9 cellular contexts compared by ENCODE assay signal in the genomic region with DNA sequence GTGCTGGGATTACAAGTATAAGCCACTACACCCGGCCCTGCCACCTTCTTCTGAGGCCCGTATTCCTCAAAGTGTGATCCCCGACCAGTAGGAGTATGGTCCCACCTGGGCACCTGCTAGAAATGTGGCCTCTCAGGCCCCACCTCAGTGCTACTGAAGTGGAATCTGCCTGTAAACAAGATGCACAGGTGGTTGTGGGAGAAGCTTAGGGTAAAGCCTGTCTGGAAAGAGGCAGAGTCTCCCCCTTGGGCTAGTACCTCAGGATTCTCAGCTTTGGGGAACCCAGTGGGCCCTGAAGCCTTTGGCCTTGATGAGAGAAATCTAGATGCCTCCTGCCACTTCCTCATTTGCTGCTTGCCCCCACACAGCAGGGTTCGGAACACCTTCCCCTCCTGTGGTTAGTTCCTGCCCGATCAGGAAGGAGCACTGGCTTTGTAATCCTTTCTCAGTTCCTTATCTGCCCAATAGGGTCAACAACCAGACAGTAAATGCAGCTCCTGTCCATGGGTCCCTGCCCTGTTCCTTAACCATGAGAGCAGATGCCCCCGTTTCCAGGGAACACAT. TPM values are rescaled to one million over a fixed set of nuclear protein-coding genes. Genes with fewer than 3 reads are reported as not detected.
A peak's percentile ranks its signal among the peaks of the same experiment; 100 is the strongest.
DNase-seq lines count a peak whose midpoint lies in the region; ATAC-seq and TF ChIP-seq lines count a peak whose summit lies in the region.
"Had no signal": no experiment of that assay in that cellular context is flagged by ENCODE, and none has a peak within 500 bp of the region (broad histone marks: within the 10 kb centered on the region; RNA-seq: fewer than 3 reads in every experiment).

No MANE protein-coding gene starts in this region.

- H3K9me3 Mint-ChIP-seq in Calu3 (ENCODE audit: low read depth, unreplicated experiment): no peaks in the 10 kb centered on the region

- intact Hi-C loops in Calu3 (cut with micrococcal nuclease; ENCODE audit: unreplicated experiment): no loop called here

- DNase-seq in Calu3: no peak
- peak; percentile 60 for DNase-seq in activated CD8-positive, alpha-beta memory T cell treated with anti-CD3 and anti-CD28 coated beads, Interleukin-2, amount 50 U/mL, for 48 hours
- DNase-seq in RKO (ENCODE audit: low spot score): no peak
- DNase-seq in amniotic stem cell (lab: John Stamatoyannopoulos, UW): no peak
- DNase-seq in A172 (ENCODE audit: low spot score): no peak

- H3K36me3 ChIP-seq in muscle layer of duodenum (ENCODE audit: control insufficient read depth in 1 of 2, insufficient read depth in 2 of 2, low read length in 2 of 2): peaks cover 37 to 56% of the 10 kb centered on the region in 2 donors

- no peaks in the 10 kb centered on the region for H3K27me3 ChIP-seq in muscle layer of duodenum (ENCODE audit: low read depth, low read length)

- H3K9me3 ChIP-seq in muscle layer of duodenum (ENCODE audit: control insufficient read depth in 1 of 2, low read length in 2 of 2): no peaks in the 10 kb centered on the region

- no peak overlapping the region for H3K4me3 Mint-ChIP-seq in Calu3 (ENCODE audit: low read depth, unreplicated experiment)

- H3K4me1 Mint-ChIP-seq in Calu3 (ENCODE audit: low read depth, unreplicated experiment): peaks cover 31% of the 10 kb centered on the region

- no peak overlapping the region for H3K4me3 ChIP-seq in muscle layer of duodenum (ENCODE audit: low read depth in 1 of 2, low read length in 2 of 2)

- H3K27ac Mint-ChIP-seq in Calu3 (ENCODE audit: unreplicated experiment): peak overlapping the region; percentile 23

- ATAC-seq in GM19438 (IDR thresholded peaks at IDR 0.05; ENCODE audit: low read depth, unreplicated experiment) (peak; percentile 58), HG03439 (IDR thresholded peaks at IDR 0.05; ENCODE audit: unreplicated experiment) (peak; percentile 44)

- no TSS peak for BruUV-seq in Calu3 (replicated peaks; lab: Mats Ljungman, UMichigan)

- TF ChIP-seq CTCF in Calu3 (IDR thresholded peaks at IDR 0.05; ENCODE audit: unreplicated experiment): no peak

- peaks cover 46% of the 10 kb centered on the region for H3K36me3 Mint-ChIP-seq in Calu3 (ENCODE audit: insufficient read depth, unreplicated experiment)

- H3K27me3 Mint-ChIP-seq in Calu3 (ENCODE audit: unreplicated experiment): no peaks in the 10 kb centered on the region

- peak overlapping the region; percentile 61 for H3K27ac ChIP-seq in muscle layer of duodenum (ENCODE audit: low read length)

- CTCF ChIA-PET in Calu3 (lab: Charles Lee): no interaction called here

- peaks cover 12 to 17% of the 10 kb centered on the region in 2 donors for H3K4me1 ChIP-seq in muscle layer of duodenum (ENCODE audit: control insufficient read depth in 1 of 2, insufficient read depth in 2 of 2, low read length in 2 of 2)

RNA-seq across cellular contexts. Expression of a gene that starts 25.2 kb away (rescaled TPM):
- 53.2 and 56.6 TPM in 2 replicates for total RNA-seq in Calu3 (2022)
- total RNA-seq in A172 (2014; rRNA removed; shearing (Covaris generic)): 31.9 and 35.0 TPM in 2 replicates

RNA-seq across cellular contexts. Expression of a gene that starts 27.7 kb away (rescaled TPM):
- 217 and 293 TPM in 2 replicates for total RNA-seq in Calu3 (2022)
- 180 and 186 TPM in 2 replicates for total RNA-seq in A172 (2014; rRNA removed; shearing (Covaris generic))

RNA-seq across cellular contexts. Expression of a gene that starts 41.6 kb away (rescaled TPM):
- 48.4 and 72.1 TPM in 2 replicates for total RNA-seq in Calu3 (2022)
- 1.1 and 1.3 TPM in 2 replicates for total RNA-seq in A172 (2014; rRNA removed; shearing (Covaris generic))

RNA-seq across cellular contexts. Expression of a gene that starts 54.6 kb away (rescaled TPM):
- 0.92 and 0.95 TPM in 2 replicates for total RNA-seq in Calu3 (2022)
- total RNA-seq in A172 (2014; rRNA removed; shearing (Covaris generic)): not detected in 2 replicates
- total RNA-seq: pulmonary artery endothelial cell had no signal

Comparison
In these comparisons a context has a peak if more than half of its experiments do, and no peak if none do; other contexts are left out.
1. RNA of a gene that starts 41.6 kb away (total RNA-seq): 48.4 to 72.1 TPM in Calu3; 1.1 to 1.3 TPM in A172; every median in the first group is over 10 times any median in the second.